ENCODE assay signal across 15 cellular contexts in the genomic region with DNA sequence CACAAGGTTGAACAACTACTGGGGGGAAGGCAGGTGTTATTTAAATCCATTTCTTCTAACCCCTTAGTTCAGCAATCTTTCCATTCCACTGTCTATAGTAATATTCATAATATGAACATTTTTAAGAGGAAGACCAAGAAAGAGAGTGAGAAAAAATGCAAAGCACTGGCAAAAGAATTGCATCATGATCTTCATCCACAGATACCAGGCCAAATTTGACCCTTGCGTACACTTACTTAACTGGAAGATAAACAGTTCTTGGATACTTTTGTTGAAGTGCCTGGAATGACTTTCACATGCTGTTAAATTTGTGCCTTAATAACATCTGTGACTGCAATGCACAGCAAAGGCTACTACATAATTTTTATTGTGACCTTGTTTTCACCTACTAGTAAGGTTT. TPM values are rescaled to one million over a fixed set of nuclear protein-coding genes. Genes with fewer than 3 reads are reported as not detected.
A peak's percentile ranks its signal among the peaks of the same experiment; 100 is the strongest.
DNase-seq lines count a peak whose midpoint lies in the region; ATAC-seq, FAIRE-seq and TF ChIP-seq lines count a peak whose summit lies in the region.
"Had no signal": no experiment of that assay in that cellular context is flagged by ENCODE, and none has a peak within 500 bp of the region (broad histone marks: within the 10 kb centered on the region; RNA-seq: fewer than 3 reads in every experiment).

No MANE protein-coding gene starts in this region.

- peaks cover 50% of the 10 kb centered on the region for H3K79me2 ChIP-seq in keratinocyte (ENCODE audit: control insufficient read depth, insufficient read depth, low read length)

- no peak for FAIRE-seq in keratinocyte (lab: Jason Lieb, UNC)
- FAIRE-seq: GM18507, kidney had no signal

- peak overlapping the region; percentile 97 for H3K4me2 ChIP-seq in keratinocyte (ENCODE audit: control insufficient read depth, extremely low read depth, insufficient read depth, low read depth, low read length)

- H3K9me3 ChIP-seq in keratinocyte (ENCODE audit: control insufficient read depth, low read depth, low read length): no peaks in the 10 kb centered on the region

- TF ChIP-seq CTCF in keratinocyte (optimal IDR thresholded peaks at IDR 0.05 in 1 of 3, IDR thresholded peaks at IDR 0.05 in 1 of 3, conservative IDR thresholded peaks at IDR 0.05 in 1 of 3; ENCODE audit: extremely low read depth in 1 of 3, insufficient read depth in 2 of 3, low read length in 3 of 3): no peak
- no peak for TF ChIP-seq CTCF in type B pancreatic cell (conservative IDR thresholded peaks at IDR 0.05)

- no peak for DNase-seq in activated naive CD4-positive, alpha-beta T cell treated with anti-CD3 and anti-CD28 coated beads, Interleukin-2, amount 50 U/mL, for 16 hours
- DNase-seq in activated T-helper 1 cell treated with anti-CD3 and anti-CD28 coated beads, Interleukin-12 subunit alpha, Interleukin-12 subunit beta, Interleukin-2, Interleukin-4 antibody, amounts not matched to agents 30 ng/mL and 10 ng/mL and 1 ng/mL, durations not matched to agents 14 hours and 24 hours and 36 hours (ENCODE audit: low spot score): no peak
- DNase-seq in keratinocyte (ENCODE audit: low read depth, low spot score) (no peak), type B pancreatic cell (ENCODE audit: extremely low spot score, unreplicated experiment) (no peak), cerebellar cortex (ENCODE audit: low spot score) (no peak)
- DNase-seq in stimulated activated naive B cell treated with anti-CD40 and anti-IgM and Interleukin-4, amounts not matched to agents 10 μg/mL and 1 μg/mL and 100 μg/mL, for 72 hours: no peak
- DNase-seq: EL; foreskin keratinocyte; kidney; occipital lobe; stimulated activated CD4-positive, alpha-beta T cell treated with anti-CD3 and anti-CD28 coated beads, Interleukin-15, amount 100 ng/mL, for 24 hours had no signal

- H3K27me3 Mint-ChIP-seq in activated naive CD4-positive, alpha-beta T cell treated with anti-CD3 and anti-CD28 coated beads, Interleukin-2, amount 50 U/mL, for 24 hours: no peaks in the 10 kb centered on the region
- H3K27me3 Mint-ChIP-seq in activated T-helper 1 cell treated with anti-CD3 and anti-CD28 coated beads, Interleukin-12 subunit alpha, Interleukin-12 subunit beta, Interleukin-2, Interleukin-4 antibody, amounts not matched to agents 30 ng/mL and 10 ng/mL and 1 ng/mL, durations not matched to agents 14 hours and 24 hours and 36 hours (ENCODE audit: insufficient read depth): no peaks in the 10 kb centered on the region
- H3K27me3 Mint-ChIP-seq in type B pancreatic cell: peaks cover 4% of the 10 kb centered on the region
- peaks cover 0 to 1% of the 10 kb centered on the region in 2 donors for H3K27me3 Mint-ChIP-seq in stimulated activated naive B cell treated with anti-CD40 and anti-IgM and Interleukin-4, amounts not matched to agents 10 μg/mL and 1 μg/mL and 100 μg/mL, for 72 hours
- H3K27me3 Mint-ChIP-seq: dendritic cell treated with granulocyte-macrophage colony-stimulating factor and Interleukin-4, amounts not matched to agents 40 ng/mL and 50 ng/mL, for 4 days had no signal

- H3K9me1 ChIP-seq in keratinocyte (ENCODE audit: control insufficient read depth, extremely low read depth, insufficient read depth, low read length): no peaks in the 10 kb centered on the region

- H3K27ac Mint-ChIP-seq in activated naive CD4-positive, alpha-beta T cell treated with anti-CD3 and anti-CD28 coated beads, Interleukin-2, amount 50 U/mL, for 24 hours: no peak overlapping the region
- H3K27ac Mint-ChIP-seq in activated T-helper 1 cell treated with anti-CD3 and anti-CD28 coated beads, Interleukin-12 subunit alpha, Interleukin-12 subunit beta, Interleukin-2, Interleukin-4 antibody, amounts not matched to agents 30 ng/mL and 10 ng/mL and 1 ng/mL, durations not matched to agents 14 hours and 24 hours and 36 hours: no peak overlapping the region
- H3K27ac Mint-ChIP-seq in type B pancreatic cell: no peak overlapping the region
- no peak overlapping the region for H3K27ac Mint-ChIP-seq in stimulated activated naive B cell treated with anti-CD40 and anti-IgM and Interleukin-4, amounts not matched to agents 10 μg/mL and 1 μg/mL and 100 μg/mL, for 72 hours
- H3K27ac Mint-ChIP-seq: dendritic cell treated with granulocyte-macrophage colony-stimulating factor and Interleukin-4, amounts not matched to agents 40 ng/mL and 50 ng/mL, for 4 days had no signal

- peaks cover 15% of the 10 kb centered on the region for H3K36me3 Mint-ChIP-seq in activated naive CD4-positive, alpha-beta T cell treated with anti-CD3 and anti-CD28 coated beads, Interleukin-2, amount 50 U/mL, for 24 hours
- H3K36me3 Mint-ChIP-seq in activated T-helper 1 cell treated with anti-CD3 and anti-CD28 coated beads, Interleukin-12 subunit alpha, Interleukin-12 subunit beta, Interleukin-2, Interleukin-4 antibody, amounts not matched to agents 30 ng/mL and 10 ng/mL and 1 ng/mL, durations not matched to agents 14 hours and 24 hours and 36 hours (ENCODE audit: low read depth): peaks cover 24% of the 10 kb centered on the region
- H3K36me3 Mint-ChIP-seq in type B pancreatic cell: no peaks in the 10 kb centered on the region
- peaks cover 18 to 23% of the 10 kb centered on the region in 2 donors for H3K36me3 Mint-ChIP-seq in stimulated activated naive B cell treated with anti-CD40 and anti-IgM and Interleukin-4, amounts not matched to agents 10 μg/mL and 1 μg/mL and 100 μg/mL, for 72 hours

- no peak overlapping the region for H3K4me3 ChIP-seq in keratinocyte (ENCODE audit: control insufficient read depth in 2 of 3, extremely low read depth in 1 of 3, insufficient read depth in 2 of 3, low read depth in 1 of 3, low read length in 3 of 3)

- peaks cover 2 to 13% of the 10 kb centered on the region in 2 experiments for H3K36me3 ChIP-seq in keratinocyte (ENCODE audit: control insufficient read depth in 2 of 2, extremely low read depth in 1 of 2, insufficient read depth in 2 of 2, low read length in 2 of 2)

- dilution Hi-C loops in keratinocyte (cut with MboI; ENCODE audit: extremely low pct_ligation_motif_present, low sequenced_read_pairs): no loop called here

- intact Hi-C loops in activated T-helper 1 cell treated with anti-CD3 and anti-CD28 coated beads, Interleukin-12 subunit alpha, Interleukin-12 subunit beta, Interleukin-2, Interleukin-4 antibody, amounts not matched to agents 30 ng/mL and 10 ng/mL and 1 ng/mL, durations not matched to agents 14 hours and 24 hours and 36 hours (cut with micrococcal nuclease): no loop called here

- no peak overlapping the region for H3K27ac ChIP-seq in keratinocyte (ENCODE audit: control insufficient read depth, insufficient read depth, low read length)

- ATAC-seq in stimulated activated naive B cell treated with anti-CD40 and anti-IgM and Interleukin-4, amounts not matched to agents 10 μg/mL and 1 μg/mL and 100 μg/mL, for 72 hours (replicated peaks): no peak
- ATAC-seq in GM21447 (IDR thresholded peaks at IDR 0.05; ENCODE audit: unreplicated experiment): no peak
- ATAC-seq: foreskin keratinocyte had no signal

- peaks cover 56% of the 10 kb centered on the region for H3K4me1 Mint-ChIP-seq in activated naive CD4-positive, alpha-beta T cell treated with anti-CD3 and anti-CD28 coated beads, Interleukin-2, amount 50 U/mL, for 24 hours
- H3K4me1 Mint-ChIP-seq in activated T-helper 1 cell treated with anti-CD3 and anti-CD28 coated beads, Interleukin-12 subunit alpha, Interleukin-12 subunit beta, Interleukin-2, Interleukin-4 antibody, amounts not matched to agents 30 ng/mL and 10 ng/mL and 1 ng/mL, durations not matched to agents 14 hours and 24 hours and 36 hours (ENCODE audit: low read depth): peaks cover 53% of the 10 kb centered on the region
- H3K4me1 Mint-ChIP-seq in type B pancreatic cell (ENCODE audit: unreplicated experiment): peaks cover 19% of the 10 kb centered on the region
- peaks cover 11 to 26% of the 10 kb centered on the region in 2 donors for H3K4me1 Mint-ChIP-seq in stimulated activated naive B cell treated with anti-CD40 and anti-IgM and Interleukin-4, amounts not matched to agents 10 μg/mL and 1 μg/mL and 100 μg/mL, for 72 hours

- H4K20me1 ChIP-seq in keratinocyte (ENCODE audit: control insufficient read depth, extremely low read depth, insufficient read depth, low read length): no peaks in the 10 kb centered on the region

- H3K9me3 Mint-ChIP-seq in activated naive CD4-positive, alpha-beta T cell treated with anti-CD3 and anti-CD28 coated beads, Interleukin-2, amount 50 U/mL, for 24 hours: no peaks in the 10 kb centered on the region
- H3K9me3 Mint-ChIP-seq in activated T-helper 1 cell treated with anti-CD3 and anti-CD28 coated beads, Interleukin-12 subunit alpha, Interleukin-12 subunit beta, Interleukin-2, Interleukin-4 antibody, amounts not matched to agents 30 ng/mL and 10 ng/mL and 1 ng/mL, durations not matched to agents 14 hours and 24 hours and 36 hours: no peaks in the 10 kb centered on the region
- no peaks in the 10 kb centered on the region for H3K9me3 Mint-ChIP-seq in type B pancreatic cell
- no peaks in the 10 kb centered on the region for H3K9me3 Mint-ChIP-seq in stimulated activated naive B cell treated with anti-CD40 and anti-IgM and Interleukin-4, amounts not matched to agents 10 μg/mL and 1 μg/mL and 100 μg/mL, for 72 hours
- H3K9me3 Mint-ChIP-seq: dendritic cell treated with granulocyte-macrophage colony-stimulating factor and Interleukin-4, amounts not matched to agents 40 ng/mL and 50 ng/mL, for 4 days had no signal

- H3K9ac ChIP-seq in keratinocyte (ENCODE audit: control insufficient read depth, extremely low read depth, insufficient read depth, low read length): no peak overlapping the region

- no peak overlapping the region for H2AFZ ChIP-seq in keratinocyte (ENCODE audit: control insufficient read depth, low read length)

- peak overlapping the region; percentile 16 for H3K4me3 Mint-ChIP-seq in activated naive CD4-positive, alpha-beta T cell treated with anti-CD3 and anti-CD28 coated beads, Interleukin-2, amount 50 U/mL, for 24 hours
- H3K4me3 Mint-ChIP-seq in activated T-helper 1 cell treated with anti-CD3 and anti-CD28 coated beads, Interleukin-12 subunit alpha, Interleukin-12 subunit beta, Interleukin-2, Interleukin-4 antibody, amounts not matched to agents 30 ng/mL and 10 ng/mL and 1 ng/mL, durations not matched to agents 14 hours and 24 hours and 36 hours: peak overlapping the region; percentile 47
- H3K4me3 Mint-ChIP-seq in type B pancreatic cell: peak overlapping the region; percentile 98
- no peak overlapping the region for H3K4me3 Mint-ChIP-seq in stimulated activated naive B cell treated with anti-CD40 and anti-IgM and Interleukin-4, amounts not matched to agents 10 μg/mL and 1 μg/mL and 100 μg/mL, for 72 hours

- H3K27me3 ChIP-seq in keratinocyte (ENCODE audit: control insufficient read depth, extremely low read depth, insufficient read depth, low read length): no peaks in the 10 kb centered on the region
- H3K27me3 ChIP-seq: foreskin keratinocyte had no signal

- peaks cover 37% of the 10 kb centered on the region for H3K4me1 ChIP-seq in keratinocyte (ENCODE audit: control insufficient read depth, extremely low read depth, insufficient read depth, low read length)

RNA-seq across cellular contexts. Expression of gene PFDN1, which starts 1.8 kb away (rescaled TPM):
- total RNA-seq in activated T-helper 1 cell treated with anti-CD3 and anti-CD28 coated beads, Interleukin-12 subunit alpha, Interleukin-12 subunit beta, Interleukin-2, Interleukin-4 antibody, amounts not matched to agents 30 ng/mL and 10 ng/mL and 1 ng/mL, durations not matched to agents 14 hours and 24 hours and 36 hours: 59.5 and 60.6 TPM in 2 replicates
- polyA plus RNA-seq in keratinocyte: 77.2 to 101 TPM (median 79.0 TPM) in 3 replicates
- polyA plus RNA-seq in keratinocyte (2011; ENCODE audit: low read depth): 192 TPM
- polyA plus RNA-seq in keratinocyte (2011; cell fraction: cytosol; rRNA removed): 100 and 122 TPM in 2 replicates
- polyA plus RNA-seq in keratinocyte (2011; cell fraction: nucleus; rRNA removed): 40.9 and 43.3 TPM in 2 replicates
- 87.4 and 90.1 TPM in 2 replicates for polyA plus RNA-seq in keratinocyte (2012; ENCODE audit: low replicate concordance)
- polyA minus RNA-seq in keratinocyte: 79.0 to 84.7 TPM (median 83.4 TPM) in 3 replicates
- 41.4 TPM for polyA minus RNA-seq in keratinocyte (2011; cell fraction: cytosol; rRNA and poly(A)+ RNA removed)
- polyA minus RNA-seq in keratinocyte (2011; cell fraction: nucleus; rRNA and poly(A)+ RNA removed): 15.2 and 19.6 TPM in 2 replicates
- 47.1 and 57.9 TPM in 2 replicates for total RNA-seq in type B pancreatic cell (ENCODE audit: low replicate concordance)

RNA-seq across cellular contexts. Expression of gene HBEGF, which starts 45.3 kb away (rescaled TPM):
- total RNA-seq in activated T-helper 1 cell treated with anti-CD3 and anti-CD28 coated beads, Interleukin-12 subunit alpha, Interleukin-12 subunit beta, Interleukin-2, Interleukin-4 antibody, amounts not matched to agents 30 ng/mL and 10 ng/mL and 1 ng/mL, durations not matched to agents 14 hours and 24 hours and 36 hours: 28.5 and 28.9 TPM in 2 replicates
- 29.0 to 53.1 TPM (median 34.2 TPM) in 3 replicates for polyA plus RNA-seq in keratinocyte
- polyA plus RNA-seq in keratinocyte (2011; ENCODE audit: low read depth): 45.6 TPM
- 24.8 and 37.0 TPM in 2 replicates for polyA plus RNA-seq in keratinocyte (2011; cell fraction: cytosol; rRNA removed)
- polyA plus RNA-seq in keratinocyte (2011; cell fraction: nucleus; rRNA removed): 108 and 131 TPM in 2 replicates
- 22.1 and 109 TPM in 2 replicates for polyA plus RNA-seq in keratinocyte (2012; ENCODE audit: low replicate concordance)
- polyA minus RNA-seq in keratinocyte: 11.6 to 23.4 TPM (median 17.4 TPM) in 3 replicates
- polyA minus RNA-seq in keratinocyte (2011; cell fraction: cytosol; rRNA and poly(A)+ RNA removed): 13.8 TPM
- polyA minus RNA-seq in keratinocyte (2011; cell fraction: nucleus; rRNA and poly(A)+ RNA removed): 30.2 and 41.6 TPM in 2 replicates
- 4.7 and 4.9 TPM in 2 replicates for total RNA-seq in type B pancreatic cell (ENCODE audit: low replicate concordance)

RNA-seq across cellular contexts. Expression of gene SLC4A9, which starts 58.9 kb away (rescaled TPM):
- total RNA-seq in activated T-helper 1 cell treated with anti-CD3 and anti-CD28 coated beads, Interleukin-12 subunit alpha, Interleukin-12 subunit beta, Interleukin-2, Interleukin-4 antibody, amounts not matched to agents 30 ng/mL and 10 ng/mL and 1 ng/mL, durations not matched to agents 14 hours and 24 hours and 36 hours: not detected in 2 replicates
- 0.04 to 0.14 TPM (median 0.07 TPM) in 3 replicates for polyA plus RNA-seq in keratinocyte
- not detected for polyA plus RNA-seq in keratinocyte (2011; ENCODE audit: low read depth)
- polyA plus RNA-seq in keratinocyte (2011; cell fraction: cytosol; rRNA removed): 0.09 TPM in 1 of 2 replicates, not detected in the other
- 0.13 and 0.25 TPM in 2 replicates for polyA plus RNA-seq in keratinocyte (2011; cell fraction: nucleus; rRNA removed)
- 0.06 and 0.07 TPM in 2 replicates for polyA plus RNA-seq in keratinocyte (2012; ENCODE audit: low replicate concordance)
- not detected in 3 replicates for polyA minus RNA-seq in keratinocyte
- polyA minus RNA-seq in keratinocyte (2011; cell fraction: cytosol; rRNA and poly(A)+ RNA removed): not detected
- 0.11 TPM in 1 of 2 replicates, not detected in the other for polyA minus RNA-seq in keratinocyte (2011; cell fraction: nucleus; rRNA and poly(A)+ RNA removed)
- 0.17 TPM in 1 of 2 replicates, not detected in the other for total RNA-seq in type B pancreatic cell (ENCODE audit: low replicate concordance)

Comparison
In these comparisons a context has a peak if more than half of its experiments do, and no peak if none do; other contexts are left out.
1. H3K4me3 Mint-ChIP-seq: peak in activated naive CD4-positive, alpha-beta T cell treated with anti-CD3 and anti-CD28 coated beads, Interleukin-2, amount 50 U/mL, for 24 hours (single experiment), activated T-helper 1 cell treated with anti-CD3 and anti-CD28 coated beads, Interleukin-12 subunit alpha, Interleukin-12 subunit beta, Interleukin-2, Interleukin-4 antibody, amounts not matched to agents 30 ng/mL and 10 ng/mL and 1 ng/mL, durations not matched to agents 14 hours and 24 hours and 36 hours (single experiment) and type B pancreatic cell (single experiment); none in stimulated activated naive B cell treated with anti-CD40 and anti-IgM and Interleukin-4, amounts not matched to agents 10 μg/mL and 1 μg/mL and 100 μg/mL, for 72 hours (0 of 2).